Comparison of ENCODE assay signal across 9 cellular contexts in the genomic region with DNA sequence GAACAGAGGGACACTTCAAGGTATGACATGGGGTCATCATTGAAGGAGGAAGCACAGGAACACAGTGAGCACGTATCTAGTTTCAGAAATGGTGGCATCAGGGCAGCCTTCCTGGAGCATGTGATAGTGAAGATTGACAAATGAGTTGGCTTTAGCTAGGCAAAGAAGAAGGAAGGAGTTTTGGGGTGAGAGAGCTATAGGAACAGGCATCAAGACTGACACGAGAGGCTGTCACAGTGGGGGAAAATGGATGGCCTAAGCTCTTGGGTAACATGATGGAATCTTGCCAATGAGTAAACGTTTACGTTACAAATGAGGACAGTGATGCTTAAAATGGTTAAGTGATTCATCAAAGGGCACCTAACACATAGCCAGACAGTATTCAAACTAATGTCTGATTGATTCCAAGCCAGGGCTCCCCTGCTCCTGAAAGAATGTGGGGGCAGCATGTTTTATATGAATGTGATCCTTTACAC. TPM values are rescaled to one million over a fixed set of nuclear protein-coding genes. Genes with fewer than 3 reads are reported as not detected.
DNase-seq lines count a peak whose midpoint lies in the region; ATAC-seq and TF ChIP-seq lines count a peak whose summit lies in the region.
"Had no signal": no experiment of that assay in that cellular context is flagged by ENCODE, and none has a peak within 500 bp of the region (broad histone marks: within the 10 kb centered on the region; RNA-seq: fewer than 3 reads in every experiment).

No MANE protein-coding gene starts in this region.

- no peak overlapping the region for H3K4me3 ChIP-seq in kidney epithelial cell (ENCODE audit: low read depth, low read length)
- H3K4me3 ChIP-seq in vagina = no peak overlapping the region
- no peak overlapping the region for H3K4me3 ChIP-seq in ascending aorta

- peaks cover 6% of the 10 kb centered on the region for H3K4me1 ChIP-seq in vagina
- peaks cover 6 to 8% of the 10 kb centered on the region in 2 donors for H3K4me1 ChIP-seq in ascending aorta

- no peaks in the 10 kb centered on the region for H3K27me3 Mint-ChIP-seq in activated T-helper 17 cell treated with anti-CD3 and anti-CD28 coated beads, Interleukin-2, amount 50 U/mL, for 72 hours

- H3K9me3 ChIP-seq in vagina (no peaks in the 10 kb centered on the region), ascending aorta (no peaks in the 10 kb centered on the region)

- no peaks in the 10 kb centered on the region for H3K36me3 ChIP-seq in kidney epithelial cell (ENCODE audit: control insufficient read depth, insufficient read depth, low read length)
- H3K36me3 ChIP-seq in vagina = no peaks in the 10 kb centered on the region
- H3K36me3 ChIP-seq in ascending aorta = no peaks in the 10 kb centered on the region

- TF ChIP-seq POLR2A in vagina (IDR thresholded peaks at IDR 0.05) = no peak

- DNase-seq in AG20443 (ENCODE audit: low spot score) (peak; percentile 34), HT1080 (ENCODE audit: low read depth) (peak; percentile 87), kidney epithelial cell (ENCODE audit: low read depth) (peak; percentile 61), vagina (ENCODE audit: extremely low spot score in 2 of 2) (no peak), ascending aorta (ENCODE audit: low spot score in 2 of 2) (no peak)
- DNase-seq: NCI-H1436 treated with DMSO at 0.1 percent for 48 hours had no signal

- H3K27ac Mint-ChIP-seq in activated T-helper 17 cell treated with anti-CD3 and anti-CD28 coated beads, Interleukin-2, amount 50 U/mL, for 72 hours = peak overlapping the region; percentile 91

- H3K27me3 ChIP-seq in kidney epithelial cell (ENCODE audit: control insufficient read depth, insufficient read depth, low read length) = no peaks in the 10 kb centered on the region
- H3K27me3 ChIP-seq in vagina = no peaks in the 10 kb centered on the region
- H3K27me3 ChIP-seq in ascending aorta = no peaks in the 10 kb centered on the region

- H3K4me1 Mint-ChIP-seq in activated T-helper 17 cell treated with anti-CD3 and anti-CD28 coated beads, Interleukin-2, amount 50 U/mL, for 72 hours = peaks cover 47% of the 10 kb centered on the region

- H3K27ac ChIP-seq in vagina (no peak overlapping the region), ascending aorta (no peak overlapping the region)

- intact Hi-C loops in vagina (cut with DNase I) (loop anchor here (10.0 kb wide), 1 partner anchor 59 kb away; no protein-coding TSS in a partner anchor), ascending aorta (cut with DNase I) (loop anchor here (5.0 kb wide), 3 partner anchors 436 to 691 kb away; no protein-coding TSS in a partner anchor)

- no peak for TF ChIP-seq CTCF in kidney epithelial cell (IDR thresholded peaks at IDR 0.05; ENCODE audit: insufficient read depth, low read length, poor library complexity, severe bottlenecking)
- TF ChIP-seq CTCF in vagina (IDR thresholded peaks at IDR 0.05) = no peak
- TF ChIP-seq CTCF in ascending aorta (IDR thresholded peaks at IDR 0.05) = no peak

- ATAC-seq in activated T-helper 17 cell treated with anti-CD3 and anti-CD28 coated beads, Interleukin-2, amount 50 U/mL, for 72 hours (replicated peaks) = peak; percentile 73
- ATAC-seq in HG03439 (IDR thresholded peaks at IDR 0.05; ENCODE audit: unreplicated experiment) (no peak), HG03565 (IDR thresholded peaks at IDR 0.05; ENCODE audit: unreplicated experiment) (no peak)

- peak overlapping the region; percentile 78 for H3K4me3 Mint-ChIP-seq in activated T-helper 17 cell treated with anti-CD3 and anti-CD28 coated beads, Interleukin-2, amount 50 U/mL, for 72 hours

- H3K9me3 Mint-ChIP-seq in activated T-helper 17 cell treated with anti-CD3 and anti-CD28 coated beads, Interleukin-2, amount 50 U/mL, for 72 hours = peaks cover 7% of the 10 kb centered on the region

- H3K36me3 Mint-ChIP-seq in activated T-helper 17 cell treated with anti-CD3 and anti-CD28 coated beads, Interleukin-2, amount 50 U/mL, for 72 hours (ENCODE audit: low read depth) = no peaks in the 10 kb centered on the region

RNA-seq across cellular contexts. Expression of a gene that starts 23.1 kb away (rescaled TPM):
- not detected in 2 replicates for total RNA-seq in HT1080 (2014; rRNA removed; shearing (Covaris generic))
- polyA plus RNA-seq in HT1080 (2015; cell fraction: cytosol; rRNA removed) = not detected in 2 replicates
- not detected in 2 replicates for polyA plus RNA-seq in HT1080 (2015; cell fraction: nucleus; rRNA removed)
- total RNA-seq in activated T-helper 17 cell treated with anti-CD3 and anti-CD28 coated beads, Interleukin-2, amount 50 U/mL, for 72 hours = 100 to 1,000 TPM; 108 to 131 TPM
- total RNA-seq in kidney epithelial cell = not detected in 2 replicates
- 5.4 TPM for total RNA-seq in vagina
- 3.2 TPM for total RNA-seq in ascending aorta

RNA-seq across cellular contexts. Expression of a gene that starts 52.2 kb away (rescaled TPM):
- total RNA-seq in HT1080 (2014; rRNA removed; shearing (Covaris generic)) = not detected in 2 replicates
- not detected in 2 replicates for polyA plus RNA-seq in HT1080 (2015; cell fraction: cytosol; rRNA removed)
- not detected in 2 replicates for polyA plus RNA-seq in HT1080 (2015; cell fraction: nucleus; rRNA removed)
- total RNA-seq in activated T-helper 17 cell treated with anti-CD3 and anti-CD28 coated beads, Interleukin-2, amount 50 U/mL, for 72 hours = 1 to 10 TPM in 1 of 2 donors, under 1 TPM in 1; 0.90 to 1.3 TPM
- not detected in 2 replicates for total RNA-seq in kidney epithelial cell
- total RNA-seq in vagina = 0.49 TPM
- 2.7 TPM for total RNA-seq in ascending aorta

Comparison
In these comparisons a context has a peak if more than half of its experiments do, and no peak if none do; other contexts are left out.
1. DNase-seq: peak in AG20443 (single experiment), HT1080 (single experiment) and kidney epithelial cell (single experiment); none in vagina (0 of 2) and ascending aorta (0 of 2).
2. RNA of a gene that starts 23.1 kb away (total RNA-seq): 108 to 131 TPM in activated T-helper 17 cell treated with anti-CD3 and anti-CD28 coated beads, Interleukin-2, amount 50 U/mL, for 72 hours; 5.4 TPM in vagina (single experiment), 3.2 TPM in ascending aorta (single experiment), not detected in HT1080 and not detected in kidney epithelial cell; every median in the first group is over 10 times any median in the second.